9 cellular contexts compared by ENCODE assay signal in the genomic region with DNA sequence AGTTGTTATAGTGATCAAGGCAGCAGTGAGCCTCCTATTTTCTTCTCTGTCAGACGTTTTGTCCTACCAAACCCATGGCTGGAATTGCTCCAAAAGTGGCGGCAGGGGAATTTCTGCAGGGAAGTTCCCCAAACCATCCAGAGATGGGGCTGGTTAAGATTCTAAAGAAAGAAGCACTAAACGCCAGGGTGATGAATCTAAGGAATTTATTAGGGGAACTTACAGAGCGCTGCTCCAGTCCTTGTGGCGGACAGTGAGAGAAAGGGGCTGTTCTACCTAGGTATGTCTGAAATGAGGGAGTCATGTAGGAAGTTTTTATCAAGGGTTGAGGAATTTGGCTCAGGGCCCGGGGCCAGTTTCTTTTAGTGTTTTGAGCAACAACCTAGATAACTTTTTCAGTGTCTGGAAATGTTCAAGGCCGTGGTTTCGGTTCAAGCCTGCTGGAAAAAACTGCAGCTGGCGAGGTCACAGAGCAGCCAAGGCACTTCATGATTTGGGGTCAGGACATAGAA.
DNase-seq lines count a peak whose midpoint lies in the region; ATAC-seq and TF ChIP-seq lines count a peak whose summit lies in the region.
"Had no signal": no experiment of that assay in that cellular context is flagged by ENCODE, and none has a peak within 500 bp of the region (broad histone marks: within the 10 kb centered on the region; RNA-seq: fewer than 3 reads in every experiment).

No MANE protein-coding gene starts in this region.

- H3K36me3 ChIP-seq in mesenchymal stem cell (ENCODE audit: control insufficient read depth in 1 of 2, insufficient read depth in 2 of 2, low read depth in 1 of 2, low read length in 2 of 2) (no peaks in the 10 kb centered on the region), uterus (no peaks in the 10 kb centered on the region)

- H2BK15ac ChIP-seq in mesenchymal stem cell (ENCODE audit: low read depth, poor library complexity, severe bottlenecking) = no peak overlapping the region

- WGBS in mesenchymal stem cell = 22% methylated on average over 9 of the region's 9 CpGs

- no peak overlapping the region for H3K23ac ChIP-seq in mesenchymal stem cell (ENCODE audit: low read length in 2 of 2)

- peak overlapping the region; percentile 49 for H2BK120ac ChIP-seq in mesenchymal stem cell (ENCODE audit: low read depth, low read length)

- TF ChIP-seq CTCF in coronary artery (IDR thresholded peaks at IDR 0.05) = no peak
- no peak for TF ChIP-seq CTCF in uterus (IDR thresholded peaks at IDR 0.05)

- peak overlapping the region; percentile 59 to 63 for H3K27ac ChIP-seq in coronary artery
- peak overlapping the region; percentile 73 for H3K27ac ChIP-seq in mesenchymal stem cell (ENCODE audit: low read length, poor library complexity, severe bottlenecking)
- peak overlapping the region; percentile 61 to 63 for H3K27ac ChIP-seq in uterus

- H3K27me3 ChIP-seq in mesenchymal stem cell (ENCODE audit: control insufficient read depth in 1 of 2, insufficient read depth in 1 of 2, low read length in 2 of 2) = no peaks in the 10 kb centered on the region
- H3K27me3 ChIP-seq in uterus = no peaks in the 10 kb centered on the region

- no peak for DNase-seq in activated naive CD8-positive, alpha-beta T cell treated with anti-CD3 and anti-CD28 coated beads, Interleukin-2, amount 50 U/mL, for 24 hours
- DNase-seq in activated naive CD8-positive, alpha-beta T cell treated with anti-CD3 and anti-CD28 coated beads for 36 hours = no peak
- DNase-seq in coronary artery (ENCODE audit: low spot score) = peak; percentile 85
- DNase-seq in mesenchymal stem cell = peak; percentile 90
- DNase-seq in uterus = peak; percentile 72 to 73
- no peak for DNase-seq in SK-N-DZ (ENCODE audit: low spot score)
- DNase-seq in NCI-H2029 (lab: John Stamatoyannopoulos, UW) = no peak
- DNase-seq in NCI-H69 (lab: John Stamatoyannopoulos, UW) = no peak
- DNase-seq: NCI-H2171 treated with DMSO at 0.1 percent for 48 hours had no signal

- H3K14ac ChIP-seq in mesenchymal stem cell (ENCODE audit: low read length in 2 of 2) = no peak overlapping the region

- no peak for TF ChIP-seq POLR2A in uterus (IDR thresholded peaks at IDR 0.05)

- no peaks in the 10 kb centered on the region for H3K79me1 ChIP-seq in mesenchymal stem cell (replicated peaks; ENCODE audit: low read length, poor library complexity, severe bottlenecking)

- no peak overlapping the region for H2BK5ac ChIP-seq in mesenchymal stem cell (ENCODE audit: low read depth, low read length, poor library complexity, severe bottlenecking)

- H3K27me3 Mint-ChIP-seq in activated naive CD8-positive, alpha-beta T cell treated with anti-CD3 and anti-CD28 coated beads, Interleukin-2, amount 50 U/mL, for 24 hours = no peaks in the 10 kb centered on the region
- no peaks in the 10 kb centered on the region for H3K27me3 Mint-ChIP-seq in activated naive CD8-positive, alpha-beta T cell treated with anti-CD3 and anti-CD28 coated beads for 36 hours

- no peaks in the 10 kb centered on the region for H3K36me3 Mint-ChIP-seq in activated naive CD8-positive, alpha-beta T cell treated with anti-CD3 and anti-CD28 coated beads, Interleukin-2, amount 50 U/mL, for 24 hours (ENCODE audit: low read depth)
- H3K36me3 Mint-ChIP-seq in activated naive CD8-positive, alpha-beta T cell treated with anti-CD3 and anti-CD28 coated beads for 36 hours = peaks cover 5% of the 10 kb centered on the region

- no peak overlapping the region for H3K4me3 Mint-ChIP-seq in activated naive CD8-positive, alpha-beta T cell treated with anti-CD3 and anti-CD28 coated beads, Interleukin-2, amount 50 U/mL, for 24 hours
- no peak overlapping the region for H3K4me3 Mint-ChIP-seq in activated naive CD8-positive, alpha-beta T cell treated with anti-CD3 and anti-CD28 coated beads for 36 hours

- no peak overlapping the region for H4K91ac ChIP-seq in mesenchymal stem cell (ENCODE audit: low read length)

- no peak overlapping the region for H3K4ac ChIP-seq in mesenchymal stem cell (ENCODE audit: low read depth in 1 of 2, low read length in 2 of 2)

- H3K4me3 ChIP-seq in coronary artery = peak overlapping the region; percentile 48
- peak overlapping the region in 1 of 2 experiments; percentile 65 for H3K4me3 ChIP-seq in mesenchymal stem cell (ENCODE audit: insufficient read depth in 1 of 2, low read depth in 1 of 2, low read length in 2 of 2)
- H3K4me3 ChIP-seq in uterus = peak overlapping the region in 1 of 2 donors; percentile 22

- H3K18ac ChIP-seq in mesenchymal stem cell (ENCODE audit: low read depth in 1 of 2, low read length in 2 of 2) = no peak overlapping the region

- intact Hi-C loops in uterus (cut with DNase I; ENCODE audit: low total_unique reads) = no loop called here

- peak overlapping the region; percentile 47 for H3K27ac Mint-ChIP-seq in activated naive CD8-positive, alpha-beta T cell treated with anti-CD3 and anti-CD28 coated beads, Interleukin-2, amount 50 U/mL, for 24 hours
- no peak overlapping the region for H3K27ac Mint-ChIP-seq in activated naive CD8-positive, alpha-beta T cell treated with anti-CD3 and anti-CD28 coated beads for 36 hours

- ATAC-seq in activated naive CD8-positive, alpha-beta T cell treated with anti-CD3 and anti-CD28 coated beads, Interleukin-2, amount 50 U/mL, for 24 hours = no peak

- H3K4me1 Mint-ChIP-seq in activated naive CD8-positive, alpha-beta T cell treated with anti-CD3 and anti-CD28 coated beads, Interleukin-2, amount 50 U/mL, for 24 hours = peaks cover 44% of the 10 kb centered on the region
- peaks cover 32% of the 10 kb centered on the region for H3K4me1 Mint-ChIP-seq in activated naive CD8-positive, alpha-beta T cell treated with anti-CD3 and anti-CD28 coated beads for 36 hours

- H3K4me1 ChIP-seq in mesenchymal stem cell (ENCODE audit: control insufficient read depth, insufficient read depth, low read depth, low read length) (peaks cover 4% of the 10 kb centered on the region), uterus (peaks cover 0 to 3% of the 10 kb centered on the region in 2 donors)

- no peak overlapping the region for H4K8ac ChIP-seq in mesenchymal stem cell (ENCODE audit: low read length)

- H2AFZ ChIP-seq in mesenchymal stem cell (ENCODE audit: low read depth, low read length) = no peak overlapping the region

- H3K9me3 ChIP-seq in mesenchymal stem cell (ENCODE audit: control insufficient read depth, low read length) (no peaks in the 10 kb centered on the region), uterus (no peaks in the 10 kb centered on the region)

- H3K9ac ChIP-seq in mesenchymal stem cell (ENCODE audit: low read length) = peak overlapping the region; percentile 77

- H3K9me3 Mint-ChIP-seq in activated naive CD8-positive, alpha-beta T cell treated with anti-CD3 and anti-CD28 coated beads, Interleukin-2, amount 50 U/mL, for 24 hours = peaks cover 3% of the 10 kb centered on the region
- H3K9me3 Mint-ChIP-seq in activated naive CD8-positive, alpha-beta T cell treated with anti-CD3 and anti-CD28 coated beads for 36 hours = peaks cover 4% of the 10 kb centered on the region

- no peak overlapping the region for H2AK5ac ChIP-seq in mesenchymal stem cell (ENCODE audit: low read length, severe bottlenecking)

- peak overlapping the region; percentile 39 for H3K4me2 ChIP-seq in mesenchymal stem cell (ENCODE audit: low read length, poor library complexity, severe bottlenecking)

- H2BK12ac ChIP-seq in mesenchymal stem cell (ENCODE audit: low read length in 2 of 2) = no peak overlapping the region

Comparison
In these comparisons a context has a peak if more than half of its experiments do, and no peak if none do; other contexts are left out.
1. DNase-seq: peak in coronary artery (single experiment), mesenchymal stem cell (single experiment) and uterus (2 of 2); none in activated naive CD8-positive, alpha-beta T cell treated with anti-CD3 and anti-CD28 coated beads, Interleukin-2, amount 50 U/mL, for 24 hours (single experiment), activated naive CD8-positive, alpha-beta T cell treated with anti-CD3 and anti-CD28 coated beads for 36 hours (single experiment), SK-N-DZ (single experiment), NCI-H2029 (single experiment) and NCI-H69 (single experiment).
2. Peak in every context shown above with its lines, with median percentiles within 50 percentile points of each other: H3K27ac ChIP-seq.